In genomic region chr18:9796933-9797549, GRCh38 we compare ENCODE assay signal across 15 cellular contexts.
DNase-seq lines count a peak whose midpoint lies in the region; ATAC-seq and TF ChIP-seq lines count a peak whose summit lies in the region.
"Had no signal": no experiment of that assay in that cellular context is flagged by ENCODE, and none has a peak within 500 bp of the region (broad histone marks: within the 10 kb centered on the region; RNA-seq: fewer than 3 reads in every experiment).

No MANE protein-coding gene starts in this region.

- TF ChIP-seq POLR2A in stomach (IDR thresholded peaks at IDR 0.05): no peak

- H3K79me2 ChIP-seq in mammary epithelial cell (ENCODE audit: insufficient read depth, low read length): no peaks in the 10 kb centered on the region

- H3K36me3 Mint-ChIP-seq in T-cell: no peaks in the 10 kb centered on the region

- no peaks in the 10 kb centered on the region for H3K4me1 ChIP-seq in mammary epithelial cell (ENCODE audit: insufficient read depth, low read length)
- peaks cover 0 to 21% of the 10 kb centered on the region in 2 donors for H3K4me1 ChIP-seq in left lung
- H3K4me1 ChIP-seq in stomach: peaks cover 0 to 10% (median 4%) of the 10 kb centered on the region in 4 donors
- H3K4me1 ChIP-seq: right lobe of liver had no signal

- no peak for TF ChIP-seq EP300 in stomach (IDR thresholded peaks at IDR 0.05)

- no peak overlapping the region for H3K4me3 Mint-ChIP-seq in T-cell

- peak; percentile 33 for ATAC-seq in left lung
- no peak for ATAC-seq in T-cell (replicated peaks in 1 of 4)
- no peak for ATAC-seq in HG02981 (IDR thresholded peaks at IDR 0.05; ENCODE audit: unreplicated experiment)
- ATAC-seq: esophagus mucosa, GM12878, right lobe of liver had no signal

- no peak overlapping the region for H3K9ac ChIP-seq in mammary epithelial cell (ENCODE audit: insufficient read depth, low read length)
- H3K9ac ChIP-seq: BLaER1 had no signal

- no TSS peak for BruUV-seq in mammary epithelial cell (replicated peaks; lab: Mats Ljungman, UMichigan)

- peaks cover 4 to 12% of the 10 kb centered on the region in 2 donors for H3K27me3 Mint-ChIP-seq in T-cell

- H3K27ac ChIP-seq in 22Rv1: 0 out of 2 replicates have a peak overlapping the region, but pooled peaks have one; percentile 8
- no peak overlapping the region for H3K27ac ChIP-seq in mammary epithelial cell (ENCODE audit: insufficient read depth, low read depth, low read length)
- no peak overlapping the region for H3K27ac ChIP-seq in left lung
- H3K27ac ChIP-seq in stomach: peak overlapping the region in 1 of 5 donors; percentile 10
- H3K27ac ChIP-seq: BLaER1, right lobe of liver had no signal

- H3K4me3 ChIP-seq in mammary epithelial cell (replicated peaks in 1 of 3; ENCODE audit: insufficient read depth in 1 of 3, low read depth in 2 of 3, low read length in 3 of 3): no peak overlapping the region
- H3K4me3 ChIP-seq in left lung: no peak overlapping the region
- H3K4me3 ChIP-seq in stomach: no peak overlapping the region
- H3K4me3 ChIP-seq: BLaER1, GM12878, lung, right lobe of liver had no signal

- POLR2A ChIA-PET in T-cell (lab: Charles Lee): no interaction called here

- intact Hi-C loops in mammary epithelial cell (cut with micrococcal nuclease) (no loop called here), left lung (cut with DNase I) (no loop called here), stomach (cut with DNase I; ENCODE audit: low total_unique reads) (no loop called here)

- H3K27ac Mint-ChIP-seq in T-cell: no peak overlapping the region

- H3K36me3 ChIP-seq in mammary epithelial cell (ENCODE audit: insufficient read depth, low read length) (no peaks in the 10 kb centered on the region), left lung (peaks cover 0 to 29% of the 10 kb centered on the region in 2 donors), stomach (peaks cover 0 to 6% (median 0%) of the 10 kb centered on the region in 4 donors)
- H3K36me3 ChIP-seq: BLaER1, right lobe of liver had no signal

- peak overlapping the region; percentile 23 for H2AFZ ChIP-seq in mammary epithelial cell (ENCODE audit: low read depth, low read length)

- CTCF ChIA-PET in mammary epithelial cell (lab: Charles Lee; ENCODE audit: low non-redundant PET): no interaction called here
- CTCF ChIA-PET in T-cell (lab: Charles Lee): interaction anchor here in 1 of 2 donors (0.6 kb wide), 1 partner anchor 124 kb away, joined by 3 read pairs; no protein-coding TSS in a partner anchor

- no peak for TF ChIP-seq CTCF in 22Rv1 (IDR thresholded peaks at IDR 0.05)
- TF ChIP-seq CTCF in mammary epithelial cell (conservative IDR thresholded peaks at IDR 0.05 in 1 of 2, IDR thresholded peaks at IDR 0.05 in 1 of 2; ENCODE audit: extremely low read depth in 1 of 2, insufficient read depth in 1 of 2, low read depth in 1 of 2, low read length in 2 of 2): no peak
- no peak for TF ChIP-seq CTCF in left lung (IDR thresholded peaks at IDR 0.05)
- TF ChIP-seq CTCF in stomach (IDR thresholded peaks at IDR 0.05): no peak

- dilution Hi-C loops in mammary epithelial cell (cut with HindIII; ENCODE audit: low sequenced_read_pairs): no loop called here

- no peaks in the 10 kb centered on the region for H3K27me3 ChIP-seq in mammary epithelial cell (ENCODE audit: insufficient read depth, low read length)
- H3K27me3 ChIP-seq in left lung: no peaks in the 10 kb centered on the region
- no peaks in the 10 kb centered on the region for H3K27me3 ChIP-seq in stomach
- H3K27me3 ChIP-seq: BLaER1, right lobe of liver had no signal

- WGBS in mammary epithelial cell (ENCODE audit: low coverage, missing lambda C conversion rate): 27% methylated on average over 9 of the region's 9 CpGs
- 41 to 56% (median 50%) methylated on average over 9 of the region's 9 CpGs for WGBS in stomach, 5 donors

- DNase-seq in HK-2 (ENCODE audit: unreplicated experiment): peak; percentile 24
- no peak for DNase-seq in mammary epithelial cell
- DNase-seq in left lung: no peak
- no peak for DNase-seq in stomach
- DNase-seq in T-cell: no peak
- no peak for DNase-seq in activated effector memory CD4-positive, alpha-beta T cell treated with Interleukin-2 at 50 U/mL for 16 hours
- DNase-seq: amniotic stem cell, NCI-H526, right lobe of liver had no signal

- H3K9me3 ChIP-seq in mammary epithelial cell (replicated peaks; ENCODE audit: insufficient read depth, low read length) (no peaks in the 10 kb centered on the region), left lung (no peaks in the 10 kb centered on the region), stomach (no peaks in the 10 kb centered on the region)
- H3K9me3 ChIP-seq: BLaER1, right lobe of liver had no signal

- H3K4me2 ChIP-seq in mammary epithelial cell (ENCODE audit: insufficient read depth, low read depth, low read length): no peak overlapping the region
- H3K4me2 ChIP-seq: BLaER1 had no signal

- in situ Hi-C loops in mammary epithelial cell (cut with MboI; ENCODE audit: low sequenced_read_pairs in 2 of 2): no loop called here

- no peaks in the 10 kb centered on the region for H3K4me1 Mint-ChIP-seq in T-cell

- H4K20me1 ChIP-seq in mammary epithelial cell (ENCODE audit: insufficient read depth, low read length): no peaks in the 10 kb centered on the region
- H4K20me1 ChIP-seq: BLaER1 had no signal

- no peaks in the 10 kb centered on the region for H3K9me3 Mint-ChIP-seq in T-cell
